ENCODE assay signal across 8 cellular contexts in genomic region chr5:154405078-154405792, GRCh38. TPM values are rescaled to one million over a fixed set of nuclear protein-coding genes. Genes with fewer than 3 reads are reported as not detected.
DNase-seq lines count a peak whose midpoint lies in the region; ATAC-seq, FAIRE-seq and TF ChIP-seq lines count a peak whose summit lies in the region.

No MANE protein-coding gene starts in this region.

- no peaks in the 10 kb centered on the region for H3K36me3 ChIP-seq in DOHH2 (ENCODE audit: control insufficient read depth, low read length)
- H3K36me3 ChIP-seq in neuron (ENCODE audit: insufficient read depth, low read length) = no peaks in the 10 kb centered on the region
- H3K36me3 ChIP-seq in stomach = peaks cover 5 to 31% (median 20%) of the 10 kb centered on the region in 4 donors

- TF ChIP-seq EP300 in stomach (IDR thresholded peaks at IDR 0.05) = no peak

- peak overlapping the region; percentile 41; the same call in 1 of the 2 replicates for H3K4me3 ChIP-seq in DOHH2 (ENCODE audit: low read length)
- peak overlapping the region; percentile 31 to 48 for H3K4me3 ChIP-seq in foreskin fibroblast (ENCODE audit: low read depth in 1 of 2, low read length in 2 of 2)
- H3K4me3 ChIP-seq in neuron (ENCODE audit: low read length) = no peak overlapping the region
- H3K4me3 ChIP-seq in stomach = peak overlapping the region; percentile 29 to 47 (median 36)

- H3K79me2 ChIP-seq in DOHH2 (ENCODE audit: control insufficient read depth, low read length) = no peaks in the 10 kb centered on the region

- H2AFZ ChIP-seq in neuron (ENCODE audit: low read depth, low read length) = peak overlapping the region; percentile 78

- peaks cover 0 to 8% (median 3%) of the 10 kb centered on the region in 3 donors for H3K4me1 Mint-ChIP-seq in IgD-negative memory B cell
- H3K4me1 Mint-ChIP-seq in activated T-helper 2 cell treated with anti-CD3 and anti-CD28 coated beads, Interferon-gamma antibody, Interleukin-2, Interleukin-4, amounts not matched to agents 10 μg/mL and 5 μg/mL and 100 μg/mL, durations not matched to agents 14 hours and 24 hours and 36 hours (ENCODE audit: low read depth) = peaks cover 9% of the 10 kb centered on the region

- H3K27ac Mint-ChIP-seq in IgD-negative memory B cell = peak overlapping the region in 2 of 3 donors; percentile 1 to 73
- H3K27ac Mint-ChIP-seq in activated T-helper 2 cell treated with anti-CD3 and anti-CD28 coated beads, Interferon-gamma antibody, Interleukin-2, Interleukin-4, amounts not matched to agents 10 μg/mL and 5 μg/mL and 100 μg/mL, durations not matched to agents 14 hours and 24 hours and 36 hours = no peak overlapping the region

- no peaks in the 10 kb centered on the region for H3K9me3 ChIP-seq in DOHH2 (ENCODE audit: control insufficient read depth, insufficient read depth, low read length)
- H3K9me3 ChIP-seq in neuron (ENCODE audit: low read length) = no peaks in the 10 kb centered on the region
- H3K9me3 ChIP-seq in stomach = no peaks in the 10 kb centered on the region

- H4K20me1 ChIP-seq in DOHH2 (ENCODE audit: control insufficient read depth, insufficient read depth, low read depth, low read length) = no peaks in the 10 kb centered on the region

- ATAC-seq in GM21717 (IDR thresholded peaks at IDR 0.05; ENCODE audit: unreplicated experiment) = peak; percentile 98

- DNase-seq in RCC 7860 (ENCODE audit: low spot score) = peak; percentile 51
- peak; percentile 56 for DNase-seq in activated T-helper 2 cell treated with anti-CD3 and anti-CD28 coated beads, Interferon-gamma antibody, Interleukin-2, Interleukin-4, amounts not matched to agents 10 μg/mL and 5 μg/mL and 100 μg/mL, durations not matched to agents 14 hours and 24 hours and 36 hours (ENCODE audit: low spot score)
- peak; percentile 67 to 92 for DNase-seq in foreskin fibroblast
- DNase-seq in stomach = peak; percentile 80

- H3K27me3 Mint-ChIP-seq in IgD-negative memory B cell = no peaks in the 10 kb centered on the region
- H3K27me3 Mint-ChIP-seq in activated T-helper 2 cell treated with anti-CD3 and anti-CD28 coated beads, Interferon-gamma antibody, Interleukin-2, Interleukin-4, amounts not matched to agents 10 μg/mL and 5 μg/mL and 100 μg/mL, durations not matched to agents 14 hours and 24 hours and 36 hours (ENCODE audit: low read depth) = no peaks in the 10 kb centered on the region

- no peak for TF ChIP-seq POLR2A in stomach (IDR thresholded peaks at IDR 0.05)

- H3F3A ChIP-seq in DOHH2 (ENCODE audit: control insufficient read depth, insufficient read depth) = no peaks in the 10 kb centered on the region

- 0 out of 2 replicates have a peak, but pooled peaks cover 3% of the 10 kb centered on the region for H3K27me3 ChIP-seq in DOHH2 (ENCODE audit: control insufficient read depth, low read length)
- H3K27me3 ChIP-seq in neuron (ENCODE audit: insufficient read depth, low read length) = no peaks in the 10 kb centered on the region
- no peaks in the 10 kb centered on the region for H3K27me3 ChIP-seq in stomach

- H3K36me3 Mint-ChIP-seq in IgD-negative memory B cell = peaks cover 2% of the 10 kb centered on the region
- H3K36me3 Mint-ChIP-seq in activated T-helper 2 cell treated with anti-CD3 and anti-CD28 coated beads, Interferon-gamma antibody, Interleukin-2, Interleukin-4, amounts not matched to agents 10 μg/mL and 5 μg/mL and 100 μg/mL, durations not matched to agents 14 hours and 24 hours and 36 hours (ENCODE audit: low read depth) = peaks cover 8% of the 10 kb centered on the region

- H3K27ac ChIP-seq in DOHH2 (ENCODE audit: low read depth, low read length) = no peak overlapping the region
- peak overlapping the region in 1 of 5 donors; percentile 55 for H3K27ac ChIP-seq in stomach

- peak overlapping the region; percentile 50 for H3K4me2 ChIP-seq in DOHH2 (ENCODE audit: low read length)

- TF ChIP-seq CTCF in DOHH2 (IDR thresholded peaks at IDR 0.05; ENCODE audit: low read depth, low read length, poor library complexity, severe bottlenecking) (peak; percentile 70), foreskin fibroblast (IDR thresholded peaks at IDR 0.05; ENCODE audit: low read depth, low read length) (peak; percentile 83), stomach (IDR thresholded peaks at IDR 0.05) (peak in 5 of 7 experiments; percentile 72 to 90 (median 85))

- peaks cover 6% of the 10 kb centered on the region for H3K4me1 ChIP-seq in DOHH2 (ENCODE audit: control insufficient read depth, low read length)
- peaks cover 4% of the 10 kb centered on the region for H3K4me1 ChIP-seq in neuron (ENCODE audit: insufficient read depth, low read length)
- H3K4me1 ChIP-seq in stomach = peaks cover 10 to 20% (median 12%) of the 10 kb centered on the region in 4 donors

- FAIRE-seq in RCC 7860 (lab: Jason Lieb, UNC) = no peak

- 6 to 11% (median 9%) methylated on average over 34 to 37 of the region's 37 CpGs for WGBS in stomach, 5 donors

- intact Hi-C loops in activated T-helper 2 cell treated with anti-CD3 and anti-CD28 coated beads, Interferon-gamma antibody, Interleukin-2, Interleukin-4, amounts not matched to agents 10 μg/mL and 5 μg/mL and 100 μg/mL, durations not matched to agents 14 hours and 24 hours and 36 hours (cut with micrococcal nuclease) = loop anchor here (1.0 to 2.0 kb wide), 3 partner anchors 224 to 431 kb away; no protein-coding TSS in a partner anchor
- intact Hi-C loops in stomach (cut with DNase I; ENCODE audit: low total_unique reads) = no loop called here

- no peaks in the 10 kb centered on the region for H3K9me3 Mint-ChIP-seq in IgD-negative memory B cell
- no peaks in the 10 kb centered on the region for H3K9me3 Mint-ChIP-seq in activated T-helper 2 cell treated with anti-CD3 and anti-CD28 coated beads, Interferon-gamma antibody, Interleukin-2, Interleukin-4, amounts not matched to agents 10 μg/mL and 5 μg/mL and 100 μg/mL, durations not matched to agents 14 hours and 24 hours and 36 hours

- H3K9me2 ChIP-seq in DOHH2 (replicated peaks; ENCODE audit: control insufficient read depth, low read length) = no peaks in the 10 kb centered on the region

- H3K4me3 Mint-ChIP-seq in IgD-negative memory B cell = peak overlapping the region in 3 of 4 donors; percentile 16 to 91 (median 73)
- peak overlapping the region; percentile 26 for H3K4me3 Mint-ChIP-seq in activated T-helper 2 cell treated with anti-CD3 and anti-CD28 coated beads, Interferon-gamma antibody, Interleukin-2, Interleukin-4, amounts not matched to agents 10 μg/mL and 5 μg/mL and 100 μg/mL, durations not matched to agents 14 hours and 24 hours and 36 hours (ENCODE audit: low read depth)

RNA-seq across cellular contexts. Expression of gene SAP30L, which starts 40.6 kb away (rescaled TPM):
- 34.2 TPM for polyA plus RNA-seq in IgD-negative memory B cell
- 35.9 and 36.0 TPM in 2 replicates for total RNA-seq in activated T-helper 2 cell treated with anti-CD3 and anti-CD28 coated beads, Interferon-gamma antibody, Interleukin-2, Interleukin-4, amounts not matched to agents 10 μg/mL and 5 μg/mL and 100 μg/mL, durations not matched to agents 14 hours and 24 hours and 36 hours
- 10 to 100 TPM; 15.8 to 51.0 (median 30.3) TPM for total RNA-seq in stomach
- 10 to 100 TPM; 13.9 to 20.0 (median 14.7) TPM for polyA plus RNA-seq in stomach
